10 cellular contexts compared by ENCODE assay signal in genomic region chr5:150044334-150044681, GRCh38. TPM values are rescaled to one million over a fixed set of nuclear protein-coding genes. Genes with fewer than 3 reads are reported as not detected.
A peak's percentile ranks its signal among the peaks of the same experiment; 100 is the strongest.
DNase-seq lines count a peak whose midpoint lies in the region; ATAC-seq, FAIRE-seq and TF ChIP-seq lines count a peak whose summit lies in the region.
"Had no signal": no experiment of that assay in that cellular context is flagged by ENCODE, and none has a peak within 500 bp of the region (broad histone marks: within the 10 kb centered on the region; RNA-seq: fewer than 3 reads in every experiment).

No MANE protein-coding gene starts in this region.

- H3K36me3 ChIP-seq in lung (ENCODE audit: control insufficient read depth in 2 of 2, insufficient read depth in 2 of 2, low read length in 2 of 2) (peaks cover 28 to 54% of the 10 kb centered on the region in 2 donors), testis (ENCODE audit: low read depth, missing control alignments) (no peaks in the 10 kb centered on the region)

- H3K27ac ChIP-seq in AG04450 (ENCODE audit: low read depth, low read length) (peak overlapping the region; percentile 74), lung (ENCODE audit: low read depth in 1 of 2, low read length in 1 of 2) (peak overlapping the region; percentile 34 to 57), testis (no peak overlapping the region)
- H3K27ac ChIP-seq: right lobe of liver had no signal

- peaks cover 42% of the 10 kb centered on the region for H3K36me3 Mint-ChIP-seq in chondrocyte (ENCODE audit: low read depth)

- DNase-seq in AG04450 (ENCODE audit: low read depth, low spot score) (peak; percentile 63), HTR-8/SVneo (ENCODE audit: insufficient read length, low spot score) (no peak), chondrocyte (ENCODE audit: low spot score) (no peak), lung (ENCODE audit: low spot score) (no peak), testis (no peak), AG08396 (ENCODE audit: low spot score) (no peak), NCI-H524 (lab: John Stamatoyannopoulos, UW) (no peak), NCI-H526 (lab: John Stamatoyannopoulos, UW) (no peak)
- DNase-seq: right lobe of liver had no signal

- TF ChIP-seq CTCF in AG04450 (IDR thresholded peaks at IDR 0.05; ENCODE audit: low read depth, low read length): no peak
- no peak for TF ChIP-seq CTCF in chondrocyte (IDR thresholded peaks at IDR 0.05)
- no peak for TF ChIP-seq CTCF in lung (IDR thresholded peaks at IDR 0.05; ENCODE audit: control extremely low read depth, extremely low read depth)
- no peak for TF ChIP-seq CTCF in testis (IDR thresholded peaks at IDR 0.05)

- POLR2A ChIA-PET in AG04450 (lab: Yijun Ruan, JAX): no interaction called here

- no peak for ATAC-seq in lung (ENCODE audit: insufficient read depth, low FRiP score)
- ATAC-seq: right lobe of liver had no signal

- TF ChIP-seq POLR2A in testis (IDR thresholded peaks at IDR 0.05): no peak

- H3K9me3 ChIP-seq in AG04450 (ENCODE audit: control insufficient read depth, insufficient read depth, low read length) (no peaks in the 10 kb centered on the region), lung (ENCODE audit: control insufficient read depth in 2 of 2, insufficient read depth in 1 of 2, low read length in 1 of 2) (peaks cover 0 to 3% of the 10 kb centered on the region in 2 donors), testis (no peaks in the 10 kb centered on the region)
- H3K9me3 ChIP-seq: right lobe of liver had no signal

- H3K9me3 Mint-ChIP-seq in chondrocyte (ENCODE audit: low read depth): no peaks in the 10 kb centered on the region

- H3K4me1 ChIP-seq in lung (ENCODE audit: control insufficient read depth in 2 of 2, insufficient read depth in 2 of 2, low read length in 2 of 2) (peaks cover 4 to 13% of the 10 kb centered on the region in 2 donors), testis (peaks cover 27% of the 10 kb centered on the region)
- H3K4me1 ChIP-seq: right lobe of liver had no signal

- H3K4me1 Mint-ChIP-seq in chondrocyte (ENCODE audit: low read depth): peaks cover 35% of the 10 kb centered on the region

- H3K27me3 ChIP-seq in AG04450 (ENCODE audit: control insufficient read depth, insufficient read depth, low read length): no peaks in the 10 kb centered on the region
- no peaks in the 10 kb centered on the region for H3K27me3 ChIP-seq in lung (ENCODE audit: control insufficient read depth, insufficient read depth)
- H3K27me3 ChIP-seq in testis: no peaks in the 10 kb centered on the region
- H3K27me3 ChIP-seq: right lobe of liver had no signal

- peak; percentile 23 for FAIRE-seq in HTR-8/SVneo (lab: Jason Lieb, UNC)

- H3K4me3 ChIP-seq in AG04450 (ENCODE audit: low read depth, low read length) (no peak overlapping the region), lung (no peak overlapping the region), testis (no peak overlapping the region)
- H3K4me3 ChIP-seq: right lobe of liver had no signal

- H3K4me3 Mint-ChIP-seq in chondrocyte (ENCODE audit: unreplicated experiment): no peak overlapping the region

- intact Hi-C loops in testis (cut with DNase I; ENCODE audit: low total_unique reads): no loop called here

- CTCF ChIA-PET in AG04450 (lab: Charles Lee): no interaction called here

- no peaks in the 10 kb centered on the region for H3K27me3 Mint-ChIP-seq in chondrocyte (ENCODE audit: low read depth)

- H3K27ac Mint-ChIP-seq in chondrocyte (ENCODE audit: unreplicated experiment): peak overlapping the region; percentile 87

RNA-seq across cellular contexts. Expression of gene CSF1R, which starts 42.0 kb away (rescaled TPM):
- 0.09 and 0.12 TPM in 2 replicates for polyA plus RNA-seq in AG04450 (2011; rRNA removed)
- polyA minus RNA-seq in AG04450 (2011; rRNA and poly(A)+ RNA removed): 0.69 TPM in 1 of 2 replicates, not detected in the other
- total RNA-seq in chondrocyte: 0.62 to 1.7 TPM (median 0.65 TPM) in 3 replicates
- 10 to 100 TPM; 29.1 to 52.3 TPM for total RNA-seq in lung
- polyA plus RNA-seq in lung: 10 to 100 TPM; 13.0 to 65.0 TPM
- 10 to 100 TPM in 1 of 2 donors, 1 to 10 TPM in 1; 4.3 to 15.7 TPM for total RNA-seq in testis
- 25.4 TPM for polyA plus RNA-seq in testis (ENCODE audit: insufficient read depth, low read depth, low replicate concordance)
- total RNA-seq: epithelial cell of proximal tubule had no signal

RNA-seq across cellular contexts. Expression of gene HMGXB3, which starts 43.8 kb away (rescaled TPM):
- polyA plus RNA-seq in AG04450 (2011; rRNA removed) (35.1 and 37.0 TPM in 2 replicates), lung (10 to 100 TPM; 22.3 to 22.6 TPM), testis (ENCODE audit: insufficient read depth, low read depth, low replicate concordance) (33.5 TPM)
- 43.3 and 50.3 TPM in 2 replicates for polyA minus RNA-seq in AG04450 (2011; rRNA and poly(A)+ RNA removed)
- total RNA-seq in chondrocyte (40.7 to 57.9 TPM (median 44.2 TPM) in 3 replicates), lung (10 to 100 TPM; 39.1 to 42.3 TPM), testis (10 to 100 TPM; 63.6 to 72.5 TPM)

RNA-seq across cellular contexts. Expression of gene TIGD6, which starts 43.9 kb away (rescaled TPM):
- 6.5 and 6.7 TPM in 2 replicates for polyA plus RNA-seq in AG04450 (2011; rRNA removed)
- 7.8 and 10.2 TPM in 2 replicates for polyA minus RNA-seq in AG04450 (2011; rRNA and poly(A)+ RNA removed)
- total RNA-seq in chondrocyte: 5.3 to 7.4 TPM (median 5.7 TPM) in 3 replicates
- total RNA-seq in lung: 1 to 10 TPM; 4.5 to 5.0 TPM
- 1 to 10 TPM; 3.0 to 3.9 TPM for polyA plus RNA-seq in lung
- total RNA-seq in testis: 1 to 10 TPM; 7.8 to 9.7 TPM
- 11.2 TPM for polyA plus RNA-seq in testis (ENCODE audit: insufficient read depth, low read depth, low replicate concordance)

Comparison
In these comparisons a context has a peak if more than half of its experiments do, and no peak if none do; other contexts are left out.
1. H3K27ac ChIP-seq: peak in AG04450 (single experiment) and lung (2 of 2); none in testis (0 of 2).